ENCODE assay signal across 25 cellular contexts in the genomic region with DNA sequence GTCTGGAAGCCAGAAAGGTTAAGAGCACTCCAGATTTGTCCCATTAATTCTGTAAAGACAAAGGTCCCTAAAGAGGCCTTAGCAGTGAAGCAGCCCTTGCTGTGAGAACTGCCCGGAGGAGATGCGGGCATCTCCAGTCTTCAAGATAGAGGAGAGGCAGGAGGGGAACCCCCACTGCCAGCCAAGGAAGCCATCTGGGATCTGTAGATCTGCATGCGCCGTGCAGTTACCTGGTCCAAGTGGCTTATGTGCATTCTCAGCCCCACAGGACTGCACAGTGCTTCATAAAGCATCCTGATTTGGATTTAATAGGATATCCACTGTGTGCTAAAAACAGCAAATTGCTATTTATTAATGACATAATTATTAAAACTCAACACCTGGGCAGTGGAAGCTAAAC.
"Had no signal": no experiment of that assay in that cellular context is flagged by ENCODE, and none has a peak within 500 bp of the region (broad histone marks: within the 10 kb centered on the region; RNA-seq: fewer than 3 reads in every experiment).

No MANE protein-coding gene starts in this region.

- H3K9me3 ChIP-seq: ovary, psoas muscle, right lobe of liver, sigmoid colon, stomach, thoracic aorta, thyroid gland, tibial nerve, upper lobe of left lung, vagina had no signal

- DNase-seq: natural killer cell; occipital lobe; ovary; posterior cingulate gyrus; psoas muscle; right cardiac atrium; right lobe of liver; sigmoid colon; small intestine; stimulated activated CD4-positive, alpha-beta T cell treated with anti-CD3 and anti-CD28 coated beads, Interleukin-15, amount 100 ng/mL, for 24 hours; stimulated activated CD4-positive, alpha-beta T cell treated with anti-CD3 and anti-CD28 coated beads, Interleukin-2, amount 100 ng/mL, for 24 hours; stimulated activated CD4-positive, alpha-beta T cell treated with anti-CD3 and anti-CD28 coated beads, Interleukin-2, amount 100 ng/mL, for 48 hours; stimulated activated CD4-positive, alpha-beta T cell treated with anti-CD3 and anti-CD28 coated beads, Interleukin-4, amount 100 ng/mL, for 24 hours; stimulated activated naive B cell treated with anti-CD40 and anti-IgM and Interleukin-4, amounts not matched to agents 10 μg/mL and 1 μg/mL and 100 μg/mL, for 72 hours; stimulated activated naive CD4-positive, alpha-beta T cell treated with Interleukin-2 at 50 U/mL for 16 hours; stomach; thyroid gland; trophoblast cell; upper lobe of left lung had no signal

- ATAC-seq: natural killer cell; psoas muscle; right cardiac atrium; right lobe of liver; stimulated activated effector memory CD8-positive, alpha-beta T cell treated with anti-CD3 and anti-CD28 coated beads, Interleukin-12 subunit alpha, Interleukin-12 subunit beta, amount 100 ng/mL, for 72 hours; stimulated activated naive B cell treated with anti-CD40 and anti-IgM and Interleukin-4, amounts not matched to agents 10 μg/mL and 1 μg/mL and 100 μg/mL, for 72 hours had no signal

- H3K4me3 ChIP-seq: neural progenitor cell, ovary, psoas muscle, right lobe of liver, sigmoid colon, stomach, thoracic aorta, thyroid gland, tibial nerve, upper lobe of left lung, vagina had no signal

- H3K36me3 ChIP-seq: neural progenitor cell, ovary, right lobe of liver, sigmoid colon, stomach, thoracic aorta, thyroid gland, tibial nerve, upper lobe of left lung, vagina had no signal

- H3K4me1 ChIP-seq: neural progenitor cell, parathyroid adenoma, psoas muscle, right lobe of liver, sigmoid colon, stomach, thyroid gland, tibial nerve, upper lobe of left lung, vagina had no signal
